Comparison of ENCODE assay signal across 8 cellular contexts in genomic region chr2:190627881-190628412, GRCh38. TPM values are rescaled to one million over a fixed set of nuclear protein-coding genes. Genes with fewer than 3 reads are reported as not detected.
DNase-seq lines count a peak whose midpoint lies in the region; ATAC-seq, FAIRE-seq and TF ChIP-seq lines count a peak whose summit lies in the region.

No MANE protein-coding gene starts in this region.

- TF ChIP-seq EP300 in suprapubic skin (IDR thresholded peaks at IDR 0.05), result no peak

- H3K9me3 ChIP-seq in suprapubic skin (no peaks in the 10 kb centered on the region), MM.1S (replicated peaks; ENCODE audit: insufficient read depth, low read length) (no peaks in the 10 kb centered on the region)

- H3K4me3 ChIP-seq in ACC112 (ENCODE audit: low read depth, low read length), result peak overlapping the region; percentile 74
- H3K4me3 ChIP-seq in suprapubic skin, result peak overlapping the region; percentile 49
- no peak overlapping the region for H3K4me3 ChIP-seq in MM.1S (ENCODE audit: low read length)

- H3K27ac ChIP-seq in ACC112 (ENCODE audit: low read depth, low read length) (no peak overlapping the region), suprapubic skin (peak overlapping the region; percentile 68), MM.1S (ENCODE audit: low read length) (no peak overlapping the region)

- 12% methylated on average over 22 of the region's 22 CpGs for WGBS in suprapubic skin

- H3K4me1 ChIP-seq in ACC112 (ENCODE audit: control insufficient read depth, insufficient read depth, low read length, unreplicated experiment), result peaks cover 20% of the 10 kb centered on the region
- H3K4me1 ChIP-seq in suprapubic skin, result peaks cover 19% of the 10 kb centered on the region
- H3K4me1 ChIP-seq in MM.1S (ENCODE audit: low read length), result no peaks in the 10 kb centered on the region

- H3K4me2 ChIP-seq in MM.1S (ENCODE audit: low read depth, low read length), result no peak overlapping the region

- H3K9me2 ChIP-seq in MM.1S (replicated peaks; ENCODE audit: insufficient read depth, low read length), result no peaks in the 10 kb centered on the region

- H3K27me3 ChIP-seq in ACC112 (ENCODE audit: insufficient read depth, low read length) (no peaks in the 10 kb centered on the region), suprapubic skin (no peaks in the 10 kb centered on the region), MM.1S (replicated peaks; ENCODE audit: insufficient read depth, low read length) (no peaks in the 10 kb centered on the region)

- H3K79me2 ChIP-seq in ACC112 (ENCODE audit: control insufficient read depth, insufficient read depth, low read length, unreplicated experiment), result no peaks in the 10 kb centered on the region
- no peaks in the 10 kb centered on the region for H3K79me2 ChIP-seq in MM.1S (ENCODE audit: low read length)

- no peaks in the 10 kb centered on the region for H3K27me3 Mint-ChIP-seq in chondrocyte (ENCODE audit: low read depth)

- H3K36me3 Mint-ChIP-seq in chondrocyte (ENCODE audit: low read depth), result no peaks in the 10 kb centered on the region

- H3F3A ChIP-seq in MM.1S (ENCODE audit: insufficient read depth, low read length), result no peaks in the 10 kb centered on the region

- no peaks in the 10 kb centered on the region for H3K36me3 ChIP-seq in ACC112 (ENCODE audit: insufficient read depth, low read length)
- H3K36me3 ChIP-seq in suprapubic skin, result no peaks in the 10 kb centered on the region
- no peaks in the 10 kb centered on the region for H3K36me3 ChIP-seq in MM.1S (replicated peaks; ENCODE audit: insufficient read depth, low read length)

- peak; percentile 11 for DNase-seq in GM18507 (ENCODE audit: extremely low spot score, insufficient read length, low read depth)
- DNase-seq in RPMI7951 (ENCODE audit: low read depth), result peak; percentile 57
- no peak for DNase-seq in chondrocyte (ENCODE audit: low spot score)
- DNase-seq in lung microvascular endothelial cell (ENCODE audit: low read depth in 2 of 2), result peak; percentile 23 to 46
- DNase-seq in suprapubic skin (ENCODE audit: low spot score in 2 of 2), result no peak
- no peak for DNase-seq in MM.1S

- peak overlapping the region; percentile 75 for H2AFZ ChIP-seq in ACC112 (ENCODE audit: low read length, unreplicated experiment)
- H2AFZ ChIP-seq in MM.1S (ENCODE audit: low read length), result no peak overlapping the region

- no peak for TF ChIP-seq POLR2A in suprapubic skin (IDR thresholded peaks at IDR 0.05)

- H4K20me1 ChIP-seq in MM.1S (ENCODE audit: insufficient read depth, low read length), result no peaks in the 10 kb centered on the region

- H3K4me3 Mint-ChIP-seq in chondrocyte (ENCODE audit: unreplicated experiment), result peak overlapping the region; percentile 65

- FAIRE-seq in GM18507 (lab: Jason Lieb, UNC), result peak; percentile 68

- peaks cover 25% of the 10 kb centered on the region for H3K4me1 Mint-ChIP-seq in chondrocyte (ENCODE audit: low read depth)

- H3K27ac Mint-ChIP-seq in chondrocyte (ENCODE audit: unreplicated experiment), result peak overlapping the region; percentile 39

- H3K9me3 Mint-ChIP-seq in chondrocyte (ENCODE audit: low read depth), result peaks cover 10% of the 10 kb centered on the region

- peak; percentile 74 for ATAC-seq in HG03095 (IDR thresholded peaks at IDR 0.05; ENCODE audit: unreplicated experiment)

- H3K9ac ChIP-seq in MM.1S (ENCODE audit: low read length), result no peak overlapping the region

- TF ChIP-seq CTCF in chondrocyte (IDR thresholded peaks at IDR 0.05) (no peak), suprapubic skin (IDR thresholded peaks at IDR 0.05) (no peak), MM.1S (IDR thresholded peaks at IDR 0.05; ENCODE audit: low read length) (no peak)

RNA-seq across cellular contexts. Expression of gene NAB1, which starts 20.9 kb away (rescaled TPM):
- total RNA-seq in RPMI7951 (2014; rRNA removed; shearing (Covaris generic)), result 47.0 and 51.7 TPM in 2 replicates
- total RNA-seq in chondrocyte, result 44.2 to 69.3 TPM (median 49.8 TPM) in 3 replicates
- 20.3 and 46.4 TPM in 2 replicates for total RNA-seq in lung microvascular endothelial cell
- 100 to 1,000 TPM in 3 of 4 donors, 10 to 100 TPM in 1; 83.3 to 116 (median 111) TPM for total RNA-seq in suprapubic skin

Comparison
In these comparisons a context has a peak if more than half of its experiments do, and no peak if none do; other contexts are left out.
1. DNase-seq: peak in GM18507 (single experiment), RPMI7951 (single experiment) and lung microvascular endothelial cell (2 of 2); none in chondrocyte (single experiment), suprapubic skin (0 of 2) and MM.1S (single experiment).